In genomic region chr3:76726034-76726433, GRCh38 we compare ENCODE assay signal across 25 cellular contexts.
"Had no signal": no experiment of that assay in that cellular context is flagged by ENCODE, and none has a peak within 500 bp of the region (broad histone marks: within the 10 kb centered on the region; RNA-seq: fewer than 3 reads in every experiment).

No MANE protein-coding gene starts in this region.

- H3K4me1 ChIP-seq: colonic mucosa, esophagus muscularis mucosa, esophagus squamous epithelium, foreskin keratinocyte, gastrocnemius medialis, gastroesophageal sphincter, heart left ventricle, heart right ventricle had no signal

- H3K9me3 ChIP-seq: colonic mucosa, esophagus muscularis mucosa, esophagus squamous epithelium, gastrocnemius medialis, gastroesophageal sphincter, heart left ventricle, heart right ventricle had no signal

- DNase-seq: colonic mucosa; cortex of kidney; dermis blood vessel endothelial cell; dorsolateral prefrontal cortex; effector CD4-positive, alpha-beta T cell; effector CD8-positive, alpha-beta T cell; effector memory CD4-positive, alpha-beta T cell; effector memory CD8-positive, alpha-beta T cell; endodermal cell; erythroblast; esophagus squamous epithelium; foreskin fibroblast; foreskin keratinocyte; foreskin melanocyte; gastrocnemius medialis; glutamatergic neuron; head of caudate nucleus; heart left ventricle; heart right ventricle had no signal

- H3K36me3 ChIP-seq: colonic mucosa, esophagus muscularis mucosa, esophagus squamous epithelium, gastrocnemius medialis, gastroesophageal sphincter, heart left ventricle, heart right ventricle had no signal

- H3K4me3 ChIP-seq: colonic mucosa, coronary artery, dorsolateral prefrontal cortex, esophagus muscularis mucosa, esophagus squamous epithelium, gastrocnemius medialis, gastroesophageal sphincter, heart left ventricle, heart right ventricle had no signal

- H3K4me3 Mint-ChIP-seq: dendritic cell treated with granulocyte-macrophage colony-stimulating factor and Interleukin-4, amounts not matched to agents 40 ng/mL and 50 ng/mL, for 4 days; effector memory CD8-positive, alpha-beta T cell; endodermal cell had no signal

- ATAC-seq: effector memory CD8-positive, alpha-beta T cell; esophagus mucosa; foreskin keratinocyte; gastrocnemius medialis; gastroesophageal sphincter; heart left ventricle; heart right ventricle had no signal

- H3K9me3 Mint-ChIP-seq: endodermal cell had no signal

- H3K27ac Mint-ChIP-seq: dendritic cell treated with granulocyte-macrophage colony-stimulating factor and Interleukin-4, amounts not matched to agents 40 ng/mL and 50 ng/mL, for 4 days; effector memory CD8-positive, alpha-beta T cell; endodermal cell had no signal

- H3K27me3 Mint-ChIP-seq: dendritic cell treated with granulocyte-macrophage colony-stimulating factor and Interleukin-4, amounts not matched to agents 40 ng/mL and 50 ng/mL, for 4 days; effector memory CD8-positive, alpha-beta T cell had no signal

- H3K27ac ChIP-seq: colonic mucosa, coronary artery, dorsolateral prefrontal cortex, epithelial cell of prostate, esophagus muscularis mucosa, esophagus squamous epithelium, foreskin keratinocyte, gastrocnemius medialis, gastroesophageal sphincter, heart left ventricle, heart right ventricle had no signal

- H3K27me3 ChIP-seq: colonic mucosa, dorsolateral prefrontal cortex, esophagus muscularis mucosa, esophagus squamous epithelium, foreskin keratinocyte, gastrocnemius medialis, gastroesophageal sphincter, heart left ventricle, heart right ventricle had no signal
